ENCODE assay signal across 8 cellular contexts in the genomic region with DNA sequence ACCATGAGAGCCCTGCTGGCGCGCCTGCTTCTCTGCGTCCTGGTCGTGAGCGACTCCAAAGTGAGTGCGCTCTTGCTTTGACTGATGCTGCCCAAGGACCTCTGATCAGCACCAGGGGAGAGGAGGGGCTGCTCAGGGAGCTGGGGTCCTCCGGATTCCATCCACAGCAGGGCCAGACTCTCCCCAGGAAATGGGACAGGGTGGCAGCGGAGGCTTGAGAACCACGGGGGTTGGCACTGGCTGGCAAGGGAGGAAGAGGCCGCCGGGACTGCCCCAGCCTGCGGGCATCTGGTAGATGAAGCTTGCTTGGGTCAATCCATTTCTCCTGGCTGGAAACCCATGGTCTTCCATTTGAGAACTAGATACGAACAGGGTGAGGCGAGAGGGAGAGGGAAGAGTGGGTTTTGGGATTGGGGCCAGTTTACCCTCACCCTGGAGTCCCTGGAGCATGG. TPM values are rescaled to one million over a fixed set of nuclear protein-coding genes. Genes with fewer than 3 reads are reported as not detected.
DNase-seq lines count a peak whose midpoint lies in the region; TF ChIP-seq lines count a peak whose summit lies in the region.

No MANE protein-coding gene starts in this region.

- peaks cover 14% of the 10 kb centered on the region for H3K4me1 Mint-ChIP-seq in Caco-2 (ENCODE audit: low read depth, unreplicated experiment)

- WGBS in esophagus muscularis mucosa = 33% methylated on average over 8 of the region's 14 CpGs

- intact Hi-C loops in Caco-2 (cut with micrococcal nuclease; ENCODE audit: unreplicated experiment) (no loop called here), PC-9 (cut with micrococcal nuclease; ENCODE audit: unreplicated experiment) (loop anchor here (1.0 kb wide), 1 partner anchor 55 kb away; no protein-coding TSS in a partner anchor), esophagus muscularis mucosa (cut with DNase I) (no loop called here)

- DNase-seq in Caco-2 = no peak
- DNase-seq in PC-9 = no peak
- DNase-seq in esophagus muscularis mucosa (ENCODE audit: extremely low spot score) = no peak
- DNase-seq in osteoblast (ENCODE audit: insufficient read length, low spot score, missing footprints) = no peak
- no peak for DNase-seq in DMS53 (lab: John Stamatoyannopoulos, UW)
- no peak for DNase-seq in RPMI8226
- no peak for DNase-seq in DMS 273 treated with DMSO at 0.1 percent for 48 hours (lab: John Stamatoyannopoulos, UW)
- no peak for DNase-seq in activated CD8-positive, alpha-beta memory T cell treated with anti-CD3 and anti-CD28 coated beads, Interleukin-2, amount 50 U/mL, for 4 hours

- peaks cover 68% of the 10 kb centered on the region for H3F3A ChIP-seq in PC-9 (ENCODE audit: insufficient read depth, low read depth)

- no peak for TF ChIP-seq CTCF in Caco-2 (IDR thresholded peaks at IDR 0.05; ENCODE audit: insufficient read depth in 1 of 2, low read depth in 1 of 2, low read length in 1 of 2, severe bottlenecking in 1 of 2, unreplicated experiment in 1 of 2)
- no peak for TF ChIP-seq CTCF in PC-9 (conservative IDR thresholded peaks at IDR 0.05)
- no peak for TF ChIP-seq CTCF in esophagus muscularis mucosa (IDR thresholded peaks at IDR 0.05)
- TF ChIP-seq CTCF in osteoblast (IDR thresholded peaks at IDR 0.05; ENCODE audit: extremely low read depth, low read depth, low read length) = no peak

- no peaks in the 10 kb centered on the region for H3K27me3 Mint-ChIP-seq in Caco-2 (ENCODE audit: insufficient read depth, unreplicated experiment)

- H3K79me2 ChIP-seq in PC-9 (ENCODE audit: low read depth) = peaks cover 50% of the 10 kb centered on the region
- H3K79me2 ChIP-seq in osteoblast (ENCODE audit: insufficient read depth, low read length) = peaks cover 18% of the 10 kb centered on the region

- H3K36me3 ChIP-seq in Caco-2 (ENCODE audit: control insufficient read depth, insufficient read depth, low read length) (no peaks in the 10 kb centered on the region), PC-9 (ENCODE audit: low read depth) (peaks cover 47% of the 10 kb centered on the region), esophagus muscularis mucosa (peaks cover 0 to 27% (median 8%) of the 10 kb centered on the region in 4 donors), osteoblast (ENCODE audit: insufficient read depth, low read length) (peaks cover 37% of the 10 kb centered on the region)

- H3K27me3 ChIP-seq in Caco-2 (replicated peaks; ENCODE audit: control insufficient read depth, insufficient read depth, low read length) = no peaks in the 10 kb centered on the region; the same call in 1 of the 2 replicates
- no peaks in the 10 kb centered on the region for H3K27me3 ChIP-seq in PC-9 (ENCODE audit: insufficient read depth, low read depth)
- peaks cover 0 to 19% (median 0%) of the 10 kb centered on the region in 4 donors for H3K27me3 ChIP-seq in esophagus muscularis mucosa
- no peaks in the 10 kb centered on the region for H3K27me3 ChIP-seq in osteoblast (ENCODE audit: insufficient read depth, low read length)

- peak overlapping the region; percentile 88 for H3K4me2 ChIP-seq in PC-9
- peak overlapping the region; percentile 83 for H3K4me2 ChIP-seq in osteoblast (ENCODE audit: insufficient read depth, low read length)

- H3K9me3 ChIP-seq in Caco-2 (no peaks in the 10 kb centered on the region), PC-9 (ENCODE audit: insufficient read depth, low read depth) (no peaks in the 10 kb centered on the region), esophagus muscularis mucosa (no peaks in the 10 kb centered on the region), osteoblast (ENCODE audit: low read depth, low read length) (no peaks in the 10 kb centered on the region)

- H4K20me1 ChIP-seq in PC-9 (ENCODE audit: insufficient read depth) = no peaks in the 10 kb centered on the region
- H4K20me1 ChIP-seq in osteoblast (ENCODE audit: insufficient read depth, low read length) = peaks cover 6% of the 10 kb centered on the region

- BruUV-seq in Caco-2 (replicated peaks; lab: Mats Ljungman, UMichigan) (no TSS peak), PC-9 (replicated peaks; lab: Mats Ljungman, UMichigan) (TSS peak; percentile 30)

- no peaks in the 10 kb centered on the region for H3K9me2 ChIP-seq in PC-9 (ENCODE audit: insufficient read depth)

- no peak overlapping the region for H3K27ac Mint-ChIP-seq in Caco-2 (ENCODE audit: unreplicated experiment)

- H3K4me3 ChIP-seq in Caco-2 (ENCODE audit: low read depth, low read length) = peak overlapping the region; percentile 62
- H3K4me3 ChIP-seq in PC-9 = peak overlapping the region; percentile 85
- H3K4me3 ChIP-seq in esophagus muscularis mucosa = peak overlapping the region; percentile 72 to 79 (median 75)
- peak overlapping the region; percentile 77 for H3K4me3 ChIP-seq in osteoblast (ENCODE audit: insufficient read depth, low read length)

- peaks cover 4% of the 10 kb centered on the region for H3K36me3 Mint-ChIP-seq in Caco-2 (ENCODE audit: insufficient read depth, unreplicated experiment)

- CTCF ChIA-PET in Caco-2 (lab: Charles Lee) (interaction anchor here (1.0 kb wide), 1 partner anchor 21 kb away, joined by 6 read pairs; no protein-coding TSS in a partner anchor), PC-9 (lab: Charles Lee) (interaction anchor here (0.8 to 1.4 kb wide), 2 partner anchors 12 to 29 kb away, joined by 4 to 5 read pairs; no protein-coding TSS in a partner anchor)

- POLR2A ChIA-PET in Caco-2 (lab: Charles Lee) (no interaction called here), PC-9 (lab: Charles Lee; ENCODE audit: unreplicated experiment) (interaction anchor here (0.6 kb wide), 1 partner anchor 12 kb away, joined by 3 read pairs; no protein-coding TSS in a partner anchor)

- peak overlapping the region; percentile 97 for H3K27ac ChIP-seq in PC-9
- peak overlapping the region; percentile 71 to 78 (median 76) for H3K27ac ChIP-seq in esophagus muscularis mucosa (replicated peaks in 1 of 4)
- peak overlapping the region; percentile 38 for H3K27ac ChIP-seq in osteoblast (ENCODE audit: low read depth, low read length)

- H3K4me1 ChIP-seq in Caco-2 (peaks cover 33% of the 10 kb centered on the region), PC-9 (replicated peaks; ENCODE audit: insufficient read depth) (peaks cover 70% of the 10 kb centered on the region), esophagus muscularis mucosa (peaks cover 46 to 72% (median 58%) of the 10 kb centered on the region in 4 donors), osteoblast (ENCODE audit: insufficient read depth, low read length) (peaks cover 52% of the 10 kb centered on the region)

- no peak for TF ChIP-seq POLR2A in esophagus muscularis mucosa (IDR thresholded peaks at IDR 0.05; ENCODE audit: low read depth)

- peak overlapping the region; percentile 83 for H3K4me3 Mint-ChIP-seq in Caco-2 (ENCODE audit: unreplicated experiment)

- no peak for TF ChIP-seq EP300 in esophagus muscularis mucosa (IDR thresholded peaks at IDR 0.05)

- no peak overlapping the region for H2AFZ ChIP-seq in PC-9
- H2AFZ ChIP-seq in osteoblast (ENCODE audit: low read length) = peak overlapping the region; percentile 86

- no peaks in the 10 kb centered on the region for H3K9me3 Mint-ChIP-seq in Caco-2 (ENCODE audit: unreplicated experiment)

RNA-seq across cellular contexts. Expression of a gene that starts 0.6 kb away (rescaled TPM):
- total RNA-seq in Caco-2 (2022) (1.2 and 1.8 TPM in 2 replicates), PC-9 (2021) (90.3 and 94.9 TPM in 2 replicates), esophagus muscularis mucosa (10 to 100 TPM in 1 of 4 donors, 1 to 10 TPM in 3; 4.2 to 38.3 (median 6.9) TPM), osteoblast (27.9 and 40.7 TPM in 2 replicates)

RNA-seq across cellular contexts. Expression of a gene that starts 37.2 kb away (rescaled TPM):
- total RNA-seq in Caco-2 (2022) (78.0 and 78.8 TPM in 2 replicates), PC-9 (2021) (125 and 147 TPM in 2 replicates), esophagus muscularis mucosa (100 to 1,000 TPM in 3 of 4 donors, 10 to 100 TPM in 1; 96.4 to 201 (median 159) TPM), osteoblast (22.4 and 28.3 TPM in 2 replicates)

Comparison
In these comparisons a context has a peak if more than half of its experiments do, and no peak if none do; other contexts are left out.
1. H3K27ac ChIP-seq: peak in every context shown above with its lines; median percentile 97 in PC-9; 76 in esophagus muscularis mucosa; 38 in osteoblast.